In the genomic region with DNA sequence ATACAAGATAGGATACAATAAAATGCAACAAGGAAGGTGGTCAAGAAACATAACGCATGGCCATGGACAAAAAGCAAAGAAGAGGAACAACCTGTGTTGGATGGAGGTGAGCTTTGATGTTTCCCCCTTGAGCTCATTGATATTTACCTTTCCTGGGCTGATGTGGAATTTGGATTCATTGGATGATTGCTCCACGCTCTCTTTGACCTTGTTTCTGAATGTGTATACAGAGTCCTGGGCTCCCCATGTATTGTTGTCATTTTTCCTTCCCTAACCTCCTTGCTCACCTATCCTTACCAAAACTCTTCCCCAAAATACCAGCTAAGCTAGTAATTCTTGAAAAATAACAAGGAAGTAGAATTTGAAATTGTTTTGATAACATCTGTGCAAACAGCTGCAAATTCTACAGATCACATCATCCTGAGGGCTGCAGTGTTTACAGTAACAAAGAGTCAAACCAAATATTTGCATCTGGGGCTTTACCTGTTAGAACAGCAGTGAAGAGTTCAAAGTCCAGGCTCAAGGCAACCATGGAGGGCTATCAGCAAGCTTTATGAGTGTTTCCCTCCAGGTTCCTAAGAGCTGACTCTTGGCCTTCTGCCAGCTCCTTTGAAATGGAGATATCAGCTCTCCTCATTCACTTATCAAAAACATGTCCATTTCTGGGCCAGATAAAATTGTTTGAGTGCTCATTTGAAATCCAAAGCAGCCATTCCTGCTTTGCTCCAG, we compare ENCODE assay signal across 8 cellular contexts.
A peak's percentile ranks its signal among the peaks of the same experiment; 100 is the strongest.
DNase-seq lines count a peak whose midpoint lies in the region; ATAC-seq, FAIRE-seq and TF ChIP-seq lines count a peak whose summit lies in the region.

No MANE protein-coding gene starts in this region.

- DNase-seq in NCI-H146 (lab: John Stamatoyannopoulos, UW) = peak; percentile 98
- DNase-seq in sigmoid colon = no peak
- DNase-seq in posterior cingulate gyrus = no peak
- DNase-seq in CD1c-positive myeloid dendritic cell (ENCODE audit: extremely low spot score) = no peak
- DNase-seq in frontal cortex (ENCODE audit: low spot score in 2 of 2) = no peak

- H3K4me1 ChIP-seq in endocrine pancreas (ENCODE audit: control insufficient read depth, insufficient read depth, low read length) (peaks cover 22% of the 10 kb centered on the region), sigmoid colon (no peaks in the 10 kb centered on the region)

- no peaks in the 10 kb centered on the region for H3K9me3 ChIP-seq in endocrine pancreas (ENCODE audit: control insufficient read depth, low read length)
- H3K9me3 ChIP-seq in sigmoid colon = no peaks in the 10 kb centered on the region

- H3K4me3 ChIP-seq in endocrine pancreas (ENCODE audit: control insufficient read depth, insufficient read depth, low read length) = peak overlapping the region; percentile 35
- H3K4me3 ChIP-seq in sigmoid colon = no peak overlapping the region

- H3K27ac ChIP-seq in sigmoid colon = no peak overlapping the region

- WGBS in sigmoid colon, 2 donors = 26 to 48% methylated on average over 2 of the region's 2 CpGs

- H3K36me3 ChIP-seq in endocrine pancreas (ENCODE audit: control insufficient read depth, insufficient read depth, low read length) (no peaks in the 10 kb centered on the region), sigmoid colon (no peaks in the 10 kb centered on the region)

- no peak for TF ChIP-seq POLR2A in sigmoid colon (IDR thresholded peaks at IDR 0.05)

- FAIRE-seq in frontal cortex (lab: Jason Lieb, UNC) = no peak

- intact Hi-C loops in sigmoid colon (cut with DNase I) (no loop called here), posterior cingulate gyrus (cut with DNase I) (no loop called here)

- H3K9ac ChIP-seq in endocrine pancreas (ENCODE audit: control insufficient read depth, insufficient read depth, low read length) = no peak overlapping the region

- H3K27me3 ChIP-seq in endocrine pancreas (ENCODE audit: control insufficient read depth, insufficient read depth, low read length) = no peaks in the 10 kb centered on the region
- H3K27me3 ChIP-seq in sigmoid colon = no peaks in the 10 kb centered on the region

- peak; percentile 97 for ATAC-seq in GM19025 (IDR thresholded peaks at IDR 0.05; ENCODE audit: low read depth, unreplicated experiment)
- peak; percentile 95 for ATAC-seq in HG02763 (IDR thresholded peaks at IDR 0.05; ENCODE audit: unreplicated experiment)

- no peak for TF ChIP-seq EP300 in sigmoid colon (IDR thresholded peaks at IDR 0.05)

- no peak for TF ChIP-seq CTCF in sigmoid colon (IDR thresholded peaks at IDR 0.05)
